3 cellular contexts compared by ENCODE assay signal in genomic region chr2:162887902-162888301, GRCh38.
A peak's percentile ranks its signal among the peaks of the same experiment; 100 is the strongest.
TF ChIP-seq lines count a peak whose summit lies in the region.

No MANE protein-coding gene starts in this region.

TF ChIP-seq in A549, 52 proteins besides CTCF, POLR2A, EP300 and RAD21:
- TF ChIP-seq HOXA7 (CRISPR knock-in tag; IDR thresholded peaks at IDR 0.05) (no peak), RNF2 (IDR thresholded peaks at IDR 0.05; ENCODE audit: borderline replicate concordance, low read depth) (no peak), TP53 (CRISPR knock-in tag; IDR thresholded peaks at IDR 0.05) (no peak), HOXB13 (CRISPR knock-in tag; IDR thresholded peaks at IDR 0.05; ENCODE audit: low read depth) (no peak), TFCP2L1 (CRISPR knock-in tag; IDR thresholded peaks at IDR 0.05) (no peak), CBX8 (IDR thresholded peaks at IDR 0.05) (no peak), POLR2AphosphoS2 (conservative IDR thresholded peaks at IDR 0.05; ENCODE audit: low read length) (no peak), MAFK (IDR thresholded peaks at IDR 0.05; ENCODE audit: partially characterized antibody) (peak; percentile 41)
- TF ChIP-seq, protein P1, sequence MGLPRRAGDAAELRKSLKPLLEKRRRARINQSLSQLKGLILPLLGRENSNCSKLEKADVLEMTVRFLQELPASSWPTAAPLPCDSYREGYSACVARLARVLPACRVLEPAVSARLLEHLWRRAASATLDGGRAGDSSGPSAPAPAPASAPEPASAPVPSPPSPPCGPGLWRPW (IDR thresholded peaks at IDR 0.05), result no peak
TF ChIP-seq in A549: peak in this region for 1.

TF ChIP-seq in IMR-90, 13 proteins besides CTCF, POLR2A, EP300 and RAD21:
- TF ChIP-seq, protein P2, sequence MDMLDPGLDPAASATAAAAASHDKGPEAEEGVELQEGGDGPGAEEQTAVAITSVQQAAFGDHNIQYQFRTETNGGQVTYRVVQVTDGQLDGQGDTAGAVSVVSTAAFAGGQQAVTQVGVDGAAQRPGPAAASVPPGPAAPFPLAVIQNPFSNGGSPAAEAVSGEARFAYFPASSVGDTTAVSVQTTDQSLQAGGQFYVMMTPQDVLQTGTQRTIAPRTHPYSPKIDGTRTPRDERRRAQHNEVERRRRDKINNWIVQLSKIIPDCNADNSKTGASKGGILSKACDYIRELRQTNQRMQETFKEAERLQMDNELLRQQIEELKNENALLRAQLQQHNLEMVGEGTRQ (IDR thresholded peaks at IDR 0.05; ENCODE audit: low read depth, low read length), result no peak
- TF ChIP-seq FOS (IDR thresholded peaks at IDR 0.05; ENCODE audit: low read depth, low read length) (no peak), CEBPB (IDR thresholded peaks at IDR 0.05; ENCODE audit: low read depth, low read length) (no peak), MAFK (IDR thresholded peaks at IDR 0.05; ENCODE audit: low read depth, low read length) (peak; percentile 56)

TF ChIP-seq in K562, 482 proteins besides CTCF, POLR2A, EP300 and RAD21:
- no peak for TF ChIP-seq JUNB (CRISPR knock-in tag; conservative IDR thresholded peaks at IDR 0.05)
- peak; percentile 48 for TF ChIP-seq ZNF316 (IDR thresholded peaks at IDR 0.05)
- TF ChIP-seq CEBPB (tag; IDR thresholded peaks at IDR 0.05), result no peak
